ENCODE assay signal across 27 cellular contexts in genomic region chr18:21830533-21830932, GRCh38.
DNase-seq lines count a peak whose midpoint lies in the region; ATAC-seq and TF ChIP-seq lines count a peak whose summit lies in the region.
"Had no signal": no experiment of that assay in that cellular context is flagged by ENCODE, and none has a peak within 500 bp of the region (broad histone marks: within the 10 kb centered on the region; RNA-seq: fewer than 3 reads in every experiment).

No MANE protein-coding gene starts in this region.

- in situ Hi-C loops in IMR-90 (cut with MboI; ENCODE audit: low sequenced_read_pairs), result no loop called here

- H2BK20ac ChIP-seq in IMR-90 (ENCODE audit: low read depth, low read length), result no peak overlapping the region

- H3K9me3 ChIP-seq in IMR-90 (ENCODE audit: control insufficient read depth, insufficient read depth, low read length) (no peaks in the 10 kb centered on the region), esophagus muscularis mucosa (no peaks in the 10 kb centered on the region), thyroid gland (no peaks in the 10 kb centered on the region)

- TF ChIP-seq POLR2A in IMR-90 (IDR thresholded peaks at IDR 0.05; ENCODE audit: low read depth, low read length) (no peak), esophagus muscularis mucosa (IDR thresholded peaks at IDR 0.05; ENCODE audit: low read depth) (no peak), thyroid gland (IDR thresholded peaks at IDR 0.05) (no peak)

- H2BK5ac ChIP-seq in IMR-90 (ENCODE audit: low read depth, low read length, poor library complexity, severe bottlenecking), result no peak overlapping the region

- no TSS peak for BruUV-seq in IMR-90 (replicated peaks; lab: Mats Ljungman, UMichigan)

- peak overlapping the region in 2 of 3 experiments; percentile 71 to 89 for H3K27ac Mint-ChIP-seq in nephron
- H3K27ac Mint-ChIP-seq: activated CD4-positive, alpha-beta memory T cell treated with anti-CD3 and anti-CD28 coated beads, Interleukin-2, amount 10 ng/mL, durations not matched to agents 7 days and 5 days; activated naive CD4-positive, alpha-beta T cell treated with anti-CD3 and anti-CD28 coated beads, Interleukin-2, amount 50 U/mL, for 72 hours; CD14-positive monocyte; dendritic cell treated with granulocyte-macrophage colony-stimulating factor and Interleukin-4, amounts not matched to agents 40 ng/mL and 50 ng/mL, for 4 days; endodermal cell; stimulated activated naive CD8-positive, alpha-beta T cell treated with anti-CD3 and anti-CD28 coated beads, Interleukin-15, Interleukin-2, amounts not matched to agents 100 ng/mL and 50 ng/mL, for 24 hours; T-helper 1 cell treated with Interleukin-12 subunit alpha and Interleukin-12 subunit beta and Interleukin-4 antibody, amounts not matched to agents 30 μg/mL and 1 μg/mL, for 36 hours had no signal

- DNase-seq in IMR-90, result no peak
- DNase-seq in esophagus muscularis mucosa (ENCODE audit: extremely low spot score), result no peak
- DNase-seq in thyroid gland, result no peak
- DNase-seq in activated T-cell treated with anti-CD3 and anti-CD28 coated beads, Interleukin-2, amount 50 U/mL, for 48 hours, result no peak
- DNase-seq: activated CD4-positive, alpha-beta memory T cell treated with anti-CD3 and anti-CD28 coated beads, Interleukin-2, amount 10 ng/mL, durations not matched to agents 7 days and 5 days; activated CD4-positive, CD25-positive, alpha-beta regulatory T cell treated with anti-CD3 and anti-CD28 coated beads, Interleukin-2, amount 50 U/mL, for 72 hours; activated CD8-positive, alpha-beta memory T cell treated with anti-CD3 and anti-CD28 coated beads, Interleukin-2, amount 50 U/mL, for 48 hours; DMS79; endodermal cell; NCI-H1436; NCI-H2107; NCI-H446 treated with DMSO at 0.1 percent for 48 hours; trophoblast cell had no signal

- H3K9me1 ChIP-seq in IMR-90 (ENCODE audit: insufficient read depth, low read length), result no peaks in the 10 kb centered on the region

- H4K5ac ChIP-seq in IMR-90 (ENCODE audit: low read depth, low read length), result no peak overlapping the region

- no peak for TF ChIP-seq EP300 in esophagus muscularis mucosa (IDR thresholded peaks at IDR 0.05)

- no peak overlapping the region for H3K18ac ChIP-seq in IMR-90 (ENCODE audit: low read depth, low read length)

- peaks cover 12% of the 10 kb centered on the region for H3K36me3 Mint-ChIP-seq in nephron (ENCODE audit: low read depth)
- H3K36me3 Mint-ChIP-seq: activated naive CD4-positive, alpha-beta T cell treated with anti-CD3 and anti-CD28 coated beads, Interleukin-2, amount 50 U/mL, for 72 hours had no signal

- H3K4me1 ChIP-seq in IMR-90 (ENCODE audit: control insufficient read depth, insufficient read depth, low read length) (peaks cover 4% of the 10 kb centered on the region; the same call in 1 of the 2 replicates), esophagus muscularis mucosa (peaks cover 7 to 60% (median 47%) of the 10 kb centered on the region in 4 donors), thyroid gland (peaks cover 9 to 14% of the 10 kb centered on the region in 2 donors)

- H3K4me3 Mint-ChIP-seq in nephron, result peak overlapping the region; percentile 45 to 89 (median 76)
- H3K4me3 Mint-ChIP-seq: activated CD4-positive, alpha-beta memory T cell treated with anti-CD3 and anti-CD28 coated beads, Interleukin-2, amount 10 ng/mL, durations not matched to agents 7 days and 5 days; CD14-positive monocyte; dendritic cell treated with granulocyte-macrophage colony-stimulating factor and Interleukin-4, amounts not matched to agents 40 ng/mL and 50 ng/mL, for 4 days; endodermal cell; stimulated activated naive CD8-positive, alpha-beta T cell treated with anti-CD3 and anti-CD28 coated beads, Interleukin-15, Interleukin-2, amounts not matched to agents 100 ng/mL and 50 ng/mL, for 24 hours; T-helper 1 cell treated with Interleukin-12 subunit alpha and Interleukin-12 subunit beta and Interleukin-4 antibody, amounts not matched to agents 30 μg/mL and 1 μg/mL, for 36 hours had no signal

- dilution Hi-C loops in IMR-90 (cut with HindIII; ENCODE audit: low sequenced_read_pairs, unreplicated experiment), result no loop called here

- no peak for TF ChIP-seq CTCF in IMR-90 (conservative IDR thresholded peaks at IDR 0.05; ENCODE audit: low read depth, low read length)
- no peak for TF ChIP-seq CTCF in esophagus muscularis mucosa (IDR thresholded peaks at IDR 0.05)
- TF ChIP-seq CTCF in nephron (IDR thresholded peaks at IDR 0.05; ENCODE audit: unreplicated experiment in 3 of 3), result no peak
- TF ChIP-seq CTCF in thyroid gland (IDR thresholded peaks at IDR 0.05), result no peak

- WGBS in IMR-90 (ENCODE audit: extremely low coverage in 2 of 2, insufficient read length in 1 of 2), 2 experiments, result 100% methylated on average over 1 of the region's 3 CpGs; no CpG with 5 or more reads in 1 of the 2 experiments
- 51% methylated on average over 3 of the region's 3 CpGs for WGBS in esophagus muscularis mucosa
- WGBS in thyroid gland, 2 donors, result 52 to 60% methylated on average over 3 of the region's 3 CpGs

- no peaks in the 10 kb centered on the region for H3K9me3 Mint-ChIP-seq in nephron
- H3K9me3 Mint-ChIP-seq: activated CD4-positive, alpha-beta memory T cell treated with anti-CD3 and anti-CD28 coated beads, Interleukin-2, amount 10 ng/mL, durations not matched to agents 7 days and 5 days; activated naive CD4-positive, alpha-beta T cell treated with anti-CD3 and anti-CD28 coated beads, Interleukin-2, amount 50 U/mL, for 72 hours; CD14-positive monocyte; dendritic cell treated with granulocyte-macrophage colony-stimulating factor and Interleukin-4, amounts not matched to agents 40 ng/mL and 50 ng/mL, for 4 days; endodermal cell; stimulated activated naive CD8-positive, alpha-beta T cell treated with anti-CD3 and anti-CD28 coated beads, Interleukin-15, Interleukin-2, amounts not matched to agents 100 ng/mL and 50 ng/mL, for 24 hours; T-helper 1 cell treated with Interleukin-12 subunit alpha and Interleukin-12 subunit beta and Interleukin-4 antibody, amounts not matched to agents 30 μg/mL and 1 μg/mL, for 36 hours had no signal

- no peak overlapping the region for H3K4ac ChIP-seq in IMR-90 (ENCODE audit: low read depth, low read length)

- H3K27me3 ChIP-seq in IMR-90 (ENCODE audit: control insufficient read depth, insufficient read depth, low read length) (no peaks in the 10 kb centered on the region), esophagus muscularis mucosa (no peaks in the 10 kb centered on the region), thyroid gland (no peaks in the 10 kb centered on the region)

- no peak overlapping the region for H2AFZ ChIP-seq in IMR-90 (replicated peaks; ENCODE audit: low read length, poor library complexity)

- H3K36me3 ChIP-seq in IMR-90 (ENCODE audit: control insufficient read depth, insufficient read depth, low read length) (no peaks in the 10 kb centered on the region), esophagus muscularis mucosa (no peaks in the 10 kb centered on the region), thyroid gland (no peaks in the 10 kb centered on the region)

- POLR2A ChIA-PET in IMR-90 (lab: Charles Lee; ENCODE audit: unreplicated experiment), result no interaction called here

- H3K27me3 Mint-ChIP-seq in nephron (ENCODE audit: low read depth), result no peaks in the 10 kb centered on the region
- H3K27me3 Mint-ChIP-seq: activated CD4-positive, alpha-beta memory T cell treated with anti-CD3 and anti-CD28 coated beads, Interleukin-2, amount 10 ng/mL, durations not matched to agents 7 days and 5 days; dendritic cell treated with granulocyte-macrophage colony-stimulating factor and Interleukin-4, amounts not matched to agents 40 ng/mL and 50 ng/mL, for 4 days; progenitor cell of endocrine pancreas; stimulated activated naive CD8-positive, alpha-beta T cell treated with anti-CD3 and anti-CD28 coated beads, Interleukin-15, Interleukin-2, amounts not matched to agents 100 ng/mL and 50 ng/mL, for 24 hours had no signal

- no peak overlapping the region for H2AK5ac ChIP-seq in IMR-90 (ENCODE audit: low read depth, low read length)

- H3K27ac ChIP-seq in IMR-90 (ENCODE audit: insufficient read depth, low read length) (no peak overlapping the region), esophagus muscularis mucosa (replicated peaks in 1 of 4) (peak overlapping the region; percentile 73 to 79 (median 76)), thyroid gland (peak overlapping the region; percentile 9 to 75 (median 56))
- H3K27ac ChIP-seq: RWPE1, SK-N-MC, skin epidermis had no signal

- H2BK15ac ChIP-seq in IMR-90 (ENCODE audit: low read depth, low read length), result no peak overlapping the region

- no peak overlapping the region for H3K56ac ChIP-seq in IMR-90 (ENCODE audit: extremely low read depth, insufficient read depth, low read length)

- H3K4me1 Mint-ChIP-seq in nephron, result peaks cover 51% of the 10 kb centered on the region
- H3K4me1 Mint-ChIP-seq: activated CD4-positive, alpha-beta memory T cell treated with anti-CD3 and anti-CD28 coated beads, Interleukin-2, amount 10 ng/mL, durations not matched to agents 7 days and 5 days; CD14-positive monocyte had no signal

- H3K14ac ChIP-seq in IMR-90 (replicated peaks; ENCODE audit: low read depth, low read length), result no peak overlapping the region

- intact Hi-C loops in IMR-90 (cut with micrococcal nuclease) (no loop called here), esophagus muscularis mucosa (cut with DNase I) (loop anchor here (10.0 kb wide), 2 partner anchors 126 to 216 kb away; partner anchors contain the start of genes ABHD3 and SNRPD1), thyroid gland (cut with DNase I) (no loop called here)

- H3K4me3 ChIP-seq in IMR-90 (ENCODE audit: insufficient read depth, low read depth, low read length), result no peak overlapping the region
- H3K4me3 ChIP-seq in esophagus muscularis mucosa, result peak overlapping the region; percentile 28 to 49 (median 45)
- no peak overlapping the region for H3K4me3 ChIP-seq in thyroid gland (replicated peaks in 1 of 3)
- H3K4me3 ChIP-seq: lung, SK-N-MC, skin epidermis had no signal

- H3K23ac ChIP-seq in IMR-90 (ENCODE audit: low read depth, low read length), result no peak overlapping the region

- no peak overlapping the region for H4K91ac ChIP-seq in IMR-90 (ENCODE audit: insufficient read depth, low read depth, low read length)

- H2AK9ac ChIP-seq in IMR-90 (replicated peaks; ENCODE audit: low read depth, low read length, poor library complexity), result no peak overlapping the region

- no peak overlapping the region for H2BK120ac ChIP-seq in IMR-90 (ENCODE audit: low read depth, low read length)

- no peak overlapping the region for H3K9ac ChIP-seq in IMR-90 (ENCODE audit: low read depth, low read length)

- CTCF ChIA-PET in IMR-90 (lab: Yijun Ruan, JAX), result interaction anchor here (0.6 kb wide), 1 partner anchor 188 kb away, joined by 4 read pairs; no protein-coding TSS in a partner anchor

- no peak overlapping the region for H3K4me2 ChIP-seq in IMR-90 (ENCODE audit: low read depth, low read length)

- TF ChIP-seq RAD21 in IMR-90 (IDR thresholded peaks at IDR 0.05; ENCODE audit: low read length), result no peak

- ATAC-seq in IMR-90 (ENCODE audit: low read depth) (no peak), GM19395 (IDR thresholded peaks at IDR 0.05; ENCODE audit: unreplicated experiment) (no peak), HG03460 (IDR thresholded peaks at IDR 0.05; ENCODE audit: unreplicated experiment) (no peak)
- ATAC-seq: activated naive CD4-positive, alpha-beta T cell treated with anti-CD3 and anti-CD28 coated beads, Interleukin-2, amount 50 U/mL, for 72 hours; esophagus mucosa had no signal

- no peaks in the 10 kb centered on the region for H4K20me1 ChIP-seq in IMR-90 (ENCODE audit: insufficient read depth, low read length)

- peaks cover 0 to 6% of the 10 kb centered on the region in 2 experiments; a peak in 2 of 4 replicates for H3K79me1 ChIP-seq in IMR-90 (ENCODE audit: low read depth in 1 of 2, low read length in 2 of 2)

- no peak overlapping the region for H4K8ac ChIP-seq in IMR-90 (ENCODE audit: low read depth in 2 of 2, low read length in 2 of 2)

Comparison
In these comparisons a context has a peak if more than half of its experiments do, and no peak if none do; other contexts are left out.
1. H3K4me3 ChIP-seq: peak in esophagus muscularis mucosa (4 of 4); none in IMR-90 (single experiment) and thyroid gland (0 of 3).